ENCODE assay signal across 29 cellular contexts in genomic region chr19:30215248-30215647, GRCh38.
"Had no signal": no experiment of that assay in that cellular context is flagged by ENCODE, and none has a peak within 500 bp of the region (broad histone marks: within the 10 kb centered on the region; RNA-seq: fewer than 3 reads in every experiment).

No MANE protein-coding gene starts in this region.

- H3K36me3 Mint-ChIP-seq: mesothelial cell of epicardium; naive B cell; natural killer cell treated with Interleukin-12 subunit alpha and Interleukin-12 subunit beta and Interleukin-15 and Interleukin-18, amount 100 ng/mL, for 72 hours had no signal

- H3K36me3 ChIP-seq: esophagus muscularis mucosa, gastroesophageal sphincter, heart left ventricle, left lung, neutrophil, pancreas, right lobe of liver, suprapubic skin, transverse colon, upper lobe of right lung, uterus had no signal

- H3K4me1 ChIP-seq: esophagus muscularis mucosa, foreskin keratinocyte, gastroesophageal sphincter, heart left ventricle, left lung, pancreas, right lobe of liver, suprapubic skin, transverse colon, upper lobe of right lung, uterus had no signal

- ATAC-seq: foreskin keratinocyte, gastroesophageal sphincter, heart left ventricle, left cardiac atrium, left lung, mucosa of descending colon, pancreas, right lobe of liver, upper lobe of right lung had no signal

- H3K27ac Mint-ChIP-seq: mesothelial cell of epicardium; naive B cell; natural killer cell treated with Interleukin-12 subunit alpha and Interleukin-12 subunit beta and Interleukin-15 and Interleukin-18, amount 100 ng/mL, for 72 hours; stimulated activated naive CD8-positive, alpha-beta T cell treated with anti-CD3 and anti-CD28 coated beads, Interleukin-15, amount 100 ng/mL, for 72 hours had no signal

- H3K27ac ChIP-seq: esophagus muscularis mucosa, foreskin keratinocyte, gastroesophageal sphincter, heart left ventricle, hepatocyte, left lung, neutrophil, pancreas, right lobe of liver, suprapubic skin, transverse colon, upper lobe of right lung, uterus had no signal

- H3K9me3 ChIP-seq: esophagus muscularis mucosa, gastroesophageal sphincter, heart left ventricle, left lung, mucosa of descending colon, neutrophil, pancreas, right lobe of liver, suprapubic skin, transverse colon, upper lobe of right lung, uterus had no signal

- H3K4me3 ChIP-seq: esophagus muscularis mucosa, gastroesophageal sphincter, heart left ventricle, hepatocyte, left lung, mucosa of descending colon, pancreas, right lobe of liver, suprapubic skin, transverse colon, upper lobe of right lung, uterus had no signal

- H3K27me3 ChIP-seq: foreskin keratinocyte, pancreas, right lobe of liver, uterus had no signal

- DNase-seq: dermis blood vessel endothelial cell; effector memory CD4-positive, alpha-beta T cell; foreskin keratinocyte; heart left ventricle; left cardiac atrium; left lung; mesenchymal stem cell; mucosa of descending colon; naive B cell; pancreas; retina; right lobe of liver; small intestine; stimulated activated CD4-positive, alpha-beta T cell treated with anti-CD3 and anti-CD28 coated beads, Interleukin-2, amount 100 ng/mL, for 48 hours; stimulated activated naive CD4-positive, alpha-beta T cell; transverse colon; upper lobe of right lung; uterus had no signal

- H3K4me3 Mint-ChIP-seq: mesothelial cell of epicardium, neural crest cell had no signal

- FAIRE-seq: endothelial cell of umbilical vein, islet of Langerhans, pancreas, small intestine had no signal

- H3K9me3 Mint-ChIP-seq: mesothelial cell of epicardium; natural killer cell treated with Interleukin-12 subunit alpha and Interleukin-12 subunit beta and Interleukin-15 and Interleukin-18, amount 100 ng/mL, for 72 hours; neural crest cell; stimulated activated naive CD8-positive, alpha-beta T cell treated with anti-CD3 and anti-CD28 coated beads, Interleukin-15, amount 100 ng/mL, for 72 hours had no signal

- H3K4me2 ChIP-seq: hepatocyte had no signal

- H3K4me1 Mint-ChIP-seq: mesothelial cell of epicardium, neural crest cell had no signal
